Comparison of ENCODE assay signal across 20 cellular contexts in genomic region chr15:88300018-88300549, GRCh38. TPM values are rescaled to one million over a fixed set of nuclear protein-coding genes. Genes with fewer than 3 reads are reported as not detected.
"Had no signal": no experiment of that assay in that cellular context is flagged by ENCODE, and none has a peak within 500 bp of the region (broad histone marks: within the 10 kb centered on the region; RNA-seq: fewer than 3 reads in every experiment).

No MANE protein-coding gene starts in this region.

- H3K9me3 ChIP-seq: sigmoid colon, stomach had no signal

- H3K79me2 ChIP-seq: hepatocyte had no signal

- H3K4me3 Mint-ChIP-seq: naive thymus-derived CD4-positive, alpha-beta T cell; nephron progenitor cell had no signal

- H3K36me3 Mint-ChIP-seq: naive thymus-derived CD4-positive, alpha-beta T cell had no signal

- H2AFZ ChIP-seq: hepatocyte had no signal

- H3K27ac Mint-ChIP-seq: naive thymus-derived CD4-positive, alpha-beta T cell; nephron progenitor cell had no signal

- H3K4me2 ChIP-seq: hepatocyte had no signal

- H3K4me1 Mint-ChIP-seq: naive thymus-derived CD4-positive, alpha-beta T cell had no signal

- DNase-seq: effector CD4-positive, alpha-beta T cell; foreskin melanocyte; head of caudate nucleus; left colon; left ventricle myocardium superior; naive thymus-derived CD4-positive, alpha-beta T cell; nephron progenitor cell; sigmoid colon; stimulated activated CD4-positive, alpha-beta T cell treated with anti-CD3 and anti-CD28 coated beads, Interleukin-2, amount 100 ng/mL, for 24 hours; stimulated activated naive CD4-positive, alpha-beta T cell; stomach; trophoblast cell had no signal

- H3K36me3 ChIP-seq: sigmoid colon, stomach had no signal

- ATAC-seq: left colon; left ventricle myocardium superior; naive thymus-derived CD4-positive, alpha-beta T cell had no signal

- H3K9me3 Mint-ChIP-seq: naive thymus-derived CD4-positive, alpha-beta T cell; nephron progenitor cell had no signal

- H3K4me3 ChIP-seq: coronary artery, hepatocyte, lung, sigmoid colon, skin epidermis, stomach had no signal

- H3K4me1 ChIP-seq: sigmoid colon, stomach had no signal

- H3K27ac ChIP-seq: coronary artery, hepatocyte, sigmoid colon, stomach had no signal

- H3K27me3 ChIP-seq: hepatocyte had no signal

RNA-seq across cellular contexts. Expression of gene NTRK3, which starts 43.5 kb away (rescaled TPM):
- total RNA-seq: dermis microvascular lymphatic vessel endothelial cell, kidney epithelial cell, osteocyte, pulmonary artery endothelial cell had no signal
- polyA plus RNA-seq: naive thymus-derived CD4-positive, alpha-beta T cell had no signal
